Comparison of ENCODE assay signal across 17 cellular contexts in the genomic region with DNA sequence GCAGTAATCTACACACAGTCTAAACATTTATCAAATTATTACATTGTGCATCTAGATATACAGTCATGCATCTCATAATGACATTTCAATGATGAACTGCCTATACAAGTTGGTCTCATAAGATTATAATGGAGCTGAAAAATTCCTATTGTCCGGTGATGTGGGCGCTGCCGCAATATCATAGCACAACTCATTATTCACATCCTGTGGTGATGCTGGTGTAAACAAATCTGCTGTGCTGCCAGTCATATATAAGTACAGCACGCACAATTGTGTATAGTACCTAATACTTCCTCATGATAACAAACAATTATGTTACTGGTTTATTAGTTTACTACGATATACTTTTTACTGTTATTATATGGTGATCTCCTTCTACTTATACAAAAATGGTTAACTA.
DNase-seq lines count a peak whose midpoint lies in the region; ATAC-seq and TF ChIP-seq lines count a peak whose summit lies in the region.
"Had no signal": no experiment of that assay in that cellular context is flagged by ENCODE, and none has a peak within 500 bp of the region (broad histone marks: within the 10 kb centered on the region; RNA-seq: fewer than 3 reads in every experiment).

No MANE protein-coding gene starts in this region.

- ATAC-seq in GM19035 (IDR thresholded peaks at IDR 0.05; ENCODE audit: unreplicated experiment) (no peak), GM18520 (IDR thresholded peaks at IDR 0.05; ENCODE audit: unreplicated experiment) (no peak), GM19351 (IDR thresholded peaks at IDR 0.05; ENCODE audit: unreplicated experiment) (no peak)
- ATAC-seq: A549, GM23338 had no signal

- H3K27me3 Mint-ChIP-seq in activated T-helper 2 cell treated with anti-CD3 and anti-CD28 coated beads, Interferon-gamma antibody, Interleukin-2, Interleukin-4, amounts not matched to agents 10 μg/mL and 5 μg/mL and 100 μg/mL, durations not matched to agents 14 hours and 24 hours and 36 hours (ENCODE audit: low read depth): no peaks in the 10 kb centered on the region
- H3K27me3 Mint-ChIP-seq: CD4-positive, alpha-beta memory T cell had no signal

- no peaks in the 10 kb centered on the region for H3K4me1 Mint-ChIP-seq in activated T-helper 2 cell treated with anti-CD3 and anti-CD28 coated beads, Interferon-gamma antibody, Interleukin-2, Interleukin-4, amounts not matched to agents 10 μg/mL and 5 μg/mL and 100 μg/mL, durations not matched to agents 14 hours and 24 hours and 36 hours (ENCODE audit: low read depth)
- H3K4me1 Mint-ChIP-seq: CD4-positive, alpha-beta memory T cell; GM23338; H9 had no signal

- no peak overlapping the region for H3K4me3 Mint-ChIP-seq in activated T-helper 2 cell treated with anti-CD3 and anti-CD28 coated beads, Interferon-gamma antibody, Interleukin-2, Interleukin-4, amounts not matched to agents 10 μg/mL and 5 μg/mL and 100 μg/mL, durations not matched to agents 14 hours and 24 hours and 36 hours (ENCODE audit: low read depth)
- H3K4me3 Mint-ChIP-seq: CD4-positive, alpha-beta memory T cell; GM23338; H9 had no signal

- no peak for TF ChIP-seq CTCF in fibroblast of pulmonary artery (IDR thresholded peaks at IDR 0.05; ENCODE audit: low read length, missing control alignments)

- H3K27ac Mint-ChIP-seq in activated T-helper 2 cell treated with anti-CD3 and anti-CD28 coated beads, Interferon-gamma antibody, Interleukin-2, Interleukin-4, amounts not matched to agents 10 μg/mL and 5 μg/mL and 100 μg/mL, durations not matched to agents 14 hours and 24 hours and 36 hours: no peak overlapping the region
- H3K27ac Mint-ChIP-seq: CD4-positive, alpha-beta memory T cell; GM23338; H9 had no signal

- H3K9me3 Mint-ChIP-seq in activated T-helper 2 cell treated with anti-CD3 and anti-CD28 coated beads, Interferon-gamma antibody, Interleukin-2, Interleukin-4, amounts not matched to agents 10 μg/mL and 5 μg/mL and 100 μg/mL, durations not matched to agents 14 hours and 24 hours and 36 hours: peaks cover 25% of the 10 kb centered on the region

- H3K36me3 Mint-ChIP-seq in activated T-helper 2 cell treated with anti-CD3 and anti-CD28 coated beads, Interferon-gamma antibody, Interleukin-2, Interleukin-4, amounts not matched to agents 10 μg/mL and 5 μg/mL and 100 μg/mL, durations not matched to agents 14 hours and 24 hours and 36 hours (ENCODE audit: low read depth): no peaks in the 10 kb centered on the region
- H3K36me3 Mint-ChIP-seq: CD4-positive, alpha-beta memory T cell had no signal

- intact Hi-C loops in activated T-helper 2 cell treated with anti-CD3 and anti-CD28 coated beads, Interferon-gamma antibody, Interleukin-2, Interleukin-4, amounts not matched to agents 10 μg/mL and 5 μg/mL and 100 μg/mL, durations not matched to agents 14 hours and 24 hours and 36 hours (cut with micrococcal nuclease): no loop called here

- H3K4me3 ChIP-seq in fibroblast of pulmonary artery (replicated peaks; ENCODE audit: low read depth, low read length): no peak overlapping the region
- H3K4me3 ChIP-seq: A549, GM23338 had no signal

- DNase-seq in HPDE6-E6E7 (ENCODE audit: extremely low spot score): peak; percentile 3
- peak; percentile 0 for DNase-seq in SW480 (ENCODE audit: low spot score)
- peak; percentile 50 for DNase-seq in fibroblast of pulmonary artery (ENCODE audit: low read depth)
- no peak for DNase-seq in activated T-helper 2 cell treated with anti-CD3 and anti-CD28 coated beads, Interferon-gamma antibody, Interleukin-2, Interleukin-4, amounts not matched to agents 10 μg/mL and 5 μg/mL and 100 μg/mL, durations not matched to agents 14 hours and 24 hours and 36 hours (ENCODE audit: low spot score)
- DNase-seq: BE2C; CD4-positive, alpha-beta memory T cell; DMS79; EL; GDM1; H9; IMR-90; KBM-7 had no signal
